1 cellular context compared by ENCODE assay signal in genomic region chr4:82403725-82404124, GRCh38.
A peak's percentile ranks its signal among the peaks of the same experiment; 100 is the strongest.
TF ChIP-seq lines count a peak whose summit lies in the region.

No MANE protein-coding gene starts in this region.

TF ChIP-seq in SK-N-SH, 30 proteins besides CTCF, POLR2A, EP300 and RAD21 (continued from another document):
- TF ChIP-seq USF2 (IDR thresholded peaks at IDR 0.05; ENCODE audit: borderline replicate concordance, low read depth, low read length): no peak
- TF ChIP-seq NFIC (IDR thresholded peaks at IDR 0.05; ENCODE audit: borderline replicate concordance): peak; percentile 31; the same call in 1 of the 2 replicates
- TF ChIP-seq SMC3 (IDR thresholded peaks at IDR 0.05; ENCODE audit: low read depth, low read length): no peak
- TF ChIP-seq NRF1 (IDR thresholded peaks at IDR 0.05; ENCODE audit: low read depth, low read length): no peak
- TF ChIP-seq, protein P1, sequence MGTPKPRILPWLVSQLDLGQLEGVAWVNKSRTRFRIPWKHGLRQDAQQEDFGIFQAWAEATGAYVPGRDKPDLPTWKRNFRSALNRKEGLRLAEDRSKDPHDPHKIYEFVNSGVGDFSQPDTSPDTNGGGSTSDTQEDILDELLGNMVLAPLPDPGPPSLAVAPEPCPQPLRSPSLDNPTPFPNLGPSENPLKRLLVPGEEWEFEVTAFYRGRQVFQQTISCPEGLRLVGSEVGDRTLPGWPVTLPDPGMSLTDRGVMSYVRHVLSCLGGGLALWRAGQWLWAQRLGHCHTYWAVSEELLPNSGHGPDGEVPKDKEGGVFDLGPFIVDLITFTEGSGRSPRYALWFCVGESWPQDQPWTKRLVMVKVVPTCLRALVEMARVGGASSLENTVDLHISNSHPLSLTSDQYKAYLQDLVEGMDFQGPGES (IDR thresholded peaks at IDR 0.05; ENCODE audit: low read depth, low read length): no peak
- TF ChIP-seq, protein P2, sequence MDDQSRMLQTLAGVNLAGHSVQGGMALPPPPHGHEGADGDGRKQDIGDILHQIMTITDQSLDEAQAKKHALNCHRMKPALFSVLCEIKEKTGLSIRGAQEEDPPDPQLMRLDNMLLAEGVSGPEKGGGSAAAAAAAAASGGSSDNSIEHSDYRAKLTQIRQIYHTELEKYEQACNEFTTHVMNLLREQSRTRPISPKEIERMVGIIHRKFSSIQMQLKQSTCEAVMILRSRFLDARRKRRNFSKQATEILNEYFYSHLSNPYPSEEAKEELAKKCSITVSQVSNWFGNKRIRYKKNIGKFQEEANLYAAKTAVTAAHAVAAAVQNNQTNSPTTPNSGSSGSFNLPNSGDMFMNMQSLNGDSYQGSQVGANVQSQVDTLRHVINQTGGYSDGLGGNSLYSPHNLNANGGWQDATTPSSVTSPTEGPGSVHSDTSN (IDR thresholded peaks at IDR 0.05): 0 out of 2 replicates have a peak, but pooled peaks have one; percentile 32
- TF ChIP-seq ELF1 (IDR thresholded peaks at IDR 0.05): no peak
- no peak for TF ChIP-seq GABPA (IDR thresholded peaks at IDR 0.05; ENCODE audit: low read depth)
- TF ChIP-seq FOXJ3 (CRISPR knock-in tag; IDR thresholded peaks at IDR 0.05): no peak
